Comparison of ENCODE assay signal across 8 cellular contexts in the genomic region with DNA sequence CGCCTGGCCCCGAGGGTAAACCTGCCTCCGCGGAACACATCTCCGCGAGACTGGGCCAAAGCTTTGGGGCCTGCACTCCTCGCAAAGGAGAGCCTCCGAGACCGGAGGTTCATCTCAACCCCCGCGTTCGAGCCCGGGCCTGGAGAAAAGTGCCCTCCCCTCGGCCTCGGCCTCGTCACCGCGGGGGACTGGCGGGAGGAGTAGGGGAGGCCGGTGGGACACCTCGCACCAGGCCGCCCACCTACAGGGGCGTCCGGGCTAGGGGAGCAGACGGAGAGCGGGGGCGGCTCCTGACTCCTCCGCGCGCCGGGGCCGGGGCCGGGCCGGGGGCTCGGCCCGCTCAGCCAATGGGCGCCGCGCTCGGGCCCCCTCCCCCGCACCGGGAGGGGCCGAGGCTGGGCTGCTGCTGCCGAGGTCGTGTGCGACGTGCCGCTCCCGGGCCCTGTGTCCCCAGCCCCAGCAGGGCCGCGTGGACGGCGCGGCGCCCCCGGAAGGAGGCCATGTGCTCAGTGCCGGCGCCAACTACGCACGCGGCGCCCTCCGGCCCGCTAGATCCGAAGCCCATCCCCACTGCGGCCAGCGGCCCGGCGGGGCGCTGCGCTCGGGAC. TPM values are rescaled to one million over a fixed set of nuclear protein-coding genes. Genes with fewer than 3 reads are reported as not detected.
DNase-seq lines count a peak whose midpoint lies in the region; ATAC-seq and TF ChIP-seq lines count a peak whose summit lies in the region.

No MANE protein-coding gene starts in this region.

- TF ChIP-seq RAD21 in neural cell (conservative IDR thresholded peaks at IDR 0.05), result peak; percentile 28

- no peaks in the 10 kb centered on the region for H3F3A ChIP-seq in neural cell (ENCODE audit: insufficient read depth, low read length, poor library complexity, severe bottlenecking)

- H3K4me1 ChIP-seq in OCI-LY3 (ENCODE audit: low read length), result peaks cover 22% of the 10 kb centered on the region

- peaks cover 48% of the 10 kb centered on the region for H3K4me1 Mint-ChIP-seq in activated T-helper 1 cell treated with anti-CD3 and anti-CD28 coated beads, Interleukin-12 subunit alpha, Interleukin-12 subunit beta, Interleukin-2, Interleukin-4 antibody, amounts not matched to agents 30 ng/mL and 10 ng/mL and 1 ng/mL, durations not matched to agents 14 hours and 24 hours and 36 hours (ENCODE audit: low read depth)

- ATAC-seq in HG03280 (IDR thresholded peaks at IDR 0.05; ENCODE audit: unreplicated experiment), result peak; percentile 50

- H3K27ac Mint-ChIP-seq in activated T-helper 1 cell treated with anti-CD3 and anti-CD28 coated beads, Interleukin-12 subunit alpha, Interleukin-12 subunit beta, Interleukin-2, Interleukin-4 antibody, amounts not matched to agents 30 ng/mL and 10 ng/mL and 1 ng/mL, durations not matched to agents 14 hours and 24 hours and 36 hours, result peak overlapping the region; percentile 91

- intact Hi-C loops in activated T-helper 1 cell treated with anti-CD3 and anti-CD28 coated beads, Interleukin-12 subunit alpha, Interleukin-12 subunit beta, Interleukin-2, Interleukin-4 antibody, amounts not matched to agents 30 ng/mL and 10 ng/mL and 1 ng/mL, durations not matched to agents 14 hours and 24 hours and 36 hours (cut with micrococcal nuclease), result loop anchor here (1.0 to 10.0 kb wide), 10 partner anchors 17 to 697 kb away; a partner anchor contains a TSS

- H3K9me3 ChIP-seq in OCI-LY3 (ENCODE audit: insufficient read depth, low read length) (no peaks in the 10 kb centered on the region), neural cell (ENCODE audit: low read length) (no peaks in the 10 kb centered on the region)

- TF ChIP-seq EP300 in neural cell (conservative IDR thresholded peaks at IDR 0.05; ENCODE audit: poor library complexity, severe bottlenecking), result no peak

- TF ChIP-seq POLR2A in GM19099 (IDR thresholded peaks at IDR 0.05; ENCODE audit: extremely low read depth, insufficient read length, low read depth), result peak; percentile 27

- H4K20me1 ChIP-seq in OCI-LY3 (ENCODE audit: insufficient read depth, low read length) (peaks cover 43% of the 10 kb centered on the region), neural cell (ENCODE audit: insufficient read depth) (no peaks in the 10 kb centered on the region)

- H2AFZ ChIP-seq in OCI-LY3 (ENCODE audit: low read depth, low read length) (no peak overlapping the region), neural cell (ENCODE audit: low read depth, low read length) (peak overlapping the region; percentile 93)

- no peaks in the 10 kb centered on the region for H3K9me3 Mint-ChIP-seq in activated T-helper 1 cell treated with anti-CD3 and anti-CD28 coated beads, Interleukin-12 subunit alpha, Interleukin-12 subunit beta, Interleukin-2, Interleukin-4 antibody, amounts not matched to agents 30 ng/mL and 10 ng/mL and 1 ng/mL, durations not matched to agents 14 hours and 24 hours and 36 hours

- H3K36me3 ChIP-seq in OCI-LY3 (replicated peaks; ENCODE audit: low read depth, low read length) (peaks cover 16% of the 10 kb centered on the region), neural cell (ENCODE audit: insufficient read depth, low read length) (no peaks in the 10 kb centered on the region)

- H3K27me3 ChIP-seq in OCI-LY3 (ENCODE audit: low read depth, low read length) (no peaks in the 10 kb centered on the region; the same call in 1 of the 2 replicates), neural cell (ENCODE audit: insufficient read depth, low read depth, low read length) (no peaks in the 10 kb centered on the region)

- no peak overlapping the region for H3K27ac ChIP-seq in OCI-LY3 (ENCODE audit: low read length)
- peak overlapping the region; percentile 86 for H3K27ac ChIP-seq in neural cell (ENCODE audit: low read length)

- H3K36me3 Mint-ChIP-seq in activated T-helper 1 cell treated with anti-CD3 and anti-CD28 coated beads, Interleukin-12 subunit alpha, Interleukin-12 subunit beta, Interleukin-2, Interleukin-4 antibody, amounts not matched to agents 30 ng/mL and 10 ng/mL and 1 ng/mL, durations not matched to agents 14 hours and 24 hours and 36 hours (ENCODE audit: low read depth), result peaks cover 40% of the 10 kb centered on the region

- H3K9me2 ChIP-seq in neural cell (ENCODE audit: insufficient read depth, low read length), result no peaks in the 10 kb centered on the region

- DNase-seq in C1 segment of cervical spinal cord (lab: John Stamatoyannopoulos, UW), result peak in 10 of 14 donors; percentile 40 to 72 (median 48)
- peak; percentile 71 for DNase-seq in activated T-helper 1 cell treated with anti-CD3 and anti-CD28 coated beads, Interleukin-12 subunit alpha, Interleukin-12 subunit beta, Interleukin-2, Interleukin-4 antibody, amounts not matched to agents 30 ng/mL and 10 ng/mL and 1 ng/mL, durations not matched to agents 14 hours and 24 hours and 36 hours (ENCODE audit: low spot score)
- peak; percentile 24 for DNase-seq in fibroblast of peridontal ligament (ENCODE audit: extremely low read depth)
- peak; percentile 30 for DNase-seq in superior temporal gyrus (ENCODE audit: extremely low spot score)

- peak overlapping the region; percentile 94 for H3K4me3 Mint-ChIP-seq in activated T-helper 1 cell treated with anti-CD3 and anti-CD28 coated beads, Interleukin-12 subunit alpha, Interleukin-12 subunit beta, Interleukin-2, Interleukin-4 antibody, amounts not matched to agents 30 ng/mL and 10 ng/mL and 1 ng/mL, durations not matched to agents 14 hours and 24 hours and 36 hours

- H3K9ac ChIP-seq in OCI-LY3 (ENCODE audit: low read length) (peak overlapping the region; percentile 80), neural cell (ENCODE audit: low read length) (peak overlapping the region; percentile 90)

- peaks cover 2% of the 10 kb centered on the region for H3K27me3 Mint-ChIP-seq in activated T-helper 1 cell treated with anti-CD3 and anti-CD28 coated beads, Interleukin-12 subunit alpha, Interleukin-12 subunit beta, Interleukin-2, Interleukin-4 antibody, amounts not matched to agents 30 ng/mL and 10 ng/mL and 1 ng/mL, durations not matched to agents 14 hours and 24 hours and 36 hours (ENCODE audit: insufficient read depth)

- H3K4me3 ChIP-seq in OCI-LY3 (ENCODE audit: low read length) (peak overlapping the region; percentile 95), neural cell (ENCODE audit: low read length) (peak overlapping the region; percentile 94)

- no peak for TF ChIP-seq CTCF in OCI-LY3 (IDR thresholded peaks at IDR 0.05; ENCODE audit: low read depth, low read length)
- TF ChIP-seq CTCF in neural cell (IDR thresholded peaks at IDR 0.05; ENCODE audit: poor library complexity, severe bottlenecking), result peak; percentile 49

- H3K79me2 ChIP-seq in OCI-LY3 (ENCODE audit: low read length) (peaks cover 53% of the 10 kb centered on the region), neural cell (replicated peaks; ENCODE audit: insufficient read depth, low read length) (peaks cover 44% of the 10 kb centered on the region)

- H3K4me2 ChIP-seq in OCI-LY3 (ENCODE audit: low read length) (peak overlapping the region; percentile 96), neural cell (ENCODE audit: low read length) (peak overlapping the region; percentile 72)

TF ChIP-seq in neural cell, 6 proteins besides CTCF, POLR2A, EP300 and RAD21:
- peak; percentile 46 for TF ChIP-seq TAF1 (IDR thresholded peaks at IDR 0.05; ENCODE audit: low read depth)
- TF ChIP-seq POLR2AphosphoS5 (IDR thresholded peaks at IDR 0.05), result peak; percentile 23
- no peak for TF ChIP-seq EZH2 (IDR thresholded peaks at IDR 0.05; ENCODE audit: borderline replicate concordance, insufficient read depth, low read length, poor library complexity, severe bottlenecking)
- TF ChIP-seq, protein P1, sequence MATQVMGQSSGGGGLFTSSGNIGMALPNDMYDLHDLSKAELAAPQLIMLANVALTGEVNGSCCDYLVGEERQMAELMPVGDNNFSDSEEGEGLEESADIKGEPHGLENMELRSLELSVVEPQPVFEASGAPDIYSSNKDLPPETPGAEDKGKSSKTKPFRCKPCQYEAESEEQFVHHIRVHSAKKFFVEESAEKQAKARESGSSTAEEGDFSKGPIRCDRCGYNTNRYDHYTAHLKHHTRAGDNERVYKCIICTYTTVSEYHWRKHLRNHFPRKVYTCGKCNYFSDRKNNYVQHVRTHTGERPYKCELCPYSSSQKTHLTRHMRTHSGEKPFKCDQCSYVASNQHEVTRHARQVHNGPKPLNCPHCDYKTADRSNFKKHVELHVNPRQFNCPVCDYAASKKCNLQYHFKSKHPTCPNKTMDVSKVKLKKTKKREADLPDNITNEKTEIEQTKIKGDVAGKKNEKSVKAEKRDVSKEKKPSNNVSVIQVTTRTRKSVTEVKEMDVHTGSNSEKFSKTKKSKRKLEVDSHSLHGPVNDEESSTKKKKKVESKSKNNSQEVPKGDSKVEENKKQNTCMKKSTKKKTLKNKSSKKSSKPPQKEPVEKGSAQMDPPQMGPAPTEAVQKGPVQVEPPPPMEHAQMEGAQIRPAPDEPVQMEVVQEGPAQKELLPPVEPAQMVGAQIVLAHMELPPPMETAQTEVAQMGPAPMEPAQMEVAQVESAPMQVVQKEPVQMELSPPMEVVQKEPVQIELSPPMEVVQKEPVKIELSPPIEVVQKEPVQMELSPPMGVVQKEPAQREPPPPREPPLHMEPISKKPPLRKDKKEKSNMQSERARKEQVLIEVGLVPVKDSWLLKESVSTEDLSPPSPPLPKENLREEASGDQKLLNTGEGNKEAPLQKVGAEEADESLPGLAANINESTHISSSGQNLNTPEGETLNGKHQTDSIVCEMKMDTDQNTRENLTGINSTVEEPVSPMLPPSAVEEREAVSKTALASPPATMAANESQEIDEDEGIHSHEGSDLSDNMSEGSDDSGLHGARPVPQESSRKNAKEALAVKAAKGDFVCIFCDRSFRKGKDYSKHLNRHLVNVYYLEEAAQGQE (IDR thresholded peaks at IDR 0.05; ENCODE audit: borderline replicate concordance), result peak; percentile 36
- TF ChIP-seq SMC3 (conservative IDR thresholded peaks at IDR 0.05; ENCODE audit: poor library complexity), result peak; percentile 17
- TF ChIP-seq MXI1 (conservative IDR thresholded peaks at IDR 0.05; ENCODE audit: poor library complexity, severe bottlenecking), result peak; percentile 95

RNA-seq across cellular contexts. Expression of a gene that starts 0.7 kb away (rescaled TPM):
- total RNA-seq in activated T-helper 1 cell treated with anti-CD3 and anti-CD28 coated beads, Interleukin-12 subunit alpha, Interleukin-12 subunit beta, Interleukin-2, Interleukin-4 antibody, amounts not matched to agents 30 ng/mL and 10 ng/mL and 1 ng/mL, durations not matched to agents 14 hours and 24 hours and 36 hours, result 111 and 120 TPM in 2 replicates
- polyA plus RNA-seq in neural cell, result 39.4 and 40.6 TPM in 2 replicates
- 42.1 and 46.5 TPM in 2 replicates for polyA minus RNA-seq in neural cell
